In the genomic region with DNA sequence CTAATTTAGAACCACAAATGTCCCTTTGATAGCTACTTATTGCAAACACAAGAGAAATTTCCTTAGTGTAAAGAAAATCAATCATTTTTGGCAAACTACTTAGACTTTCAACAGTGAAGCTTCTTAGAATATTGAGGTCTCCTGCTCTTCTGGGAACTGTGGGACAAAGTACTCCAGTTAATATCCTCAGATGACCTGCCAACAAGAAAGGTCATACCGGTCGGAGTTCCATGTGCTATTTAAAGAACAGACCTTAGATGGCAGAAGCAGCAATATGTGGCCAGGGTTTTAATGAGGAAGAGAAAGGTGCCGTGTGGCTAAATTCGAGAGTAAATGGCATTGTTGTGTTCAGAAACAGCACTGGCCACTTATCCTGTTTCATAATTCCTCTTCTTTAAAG, we compare ENCODE assay signal across 1 cellular context.
TF ChIP-seq lines count a peak whose summit lies in the region.

No MANE protein-coding gene starts in this region.

TF ChIP-seq in K562, 482 proteins besides CTCF, POLR2A, EP300 and RAD21 (continued from another document and continues in another):
- TF ChIP-seq, protein P1, sequence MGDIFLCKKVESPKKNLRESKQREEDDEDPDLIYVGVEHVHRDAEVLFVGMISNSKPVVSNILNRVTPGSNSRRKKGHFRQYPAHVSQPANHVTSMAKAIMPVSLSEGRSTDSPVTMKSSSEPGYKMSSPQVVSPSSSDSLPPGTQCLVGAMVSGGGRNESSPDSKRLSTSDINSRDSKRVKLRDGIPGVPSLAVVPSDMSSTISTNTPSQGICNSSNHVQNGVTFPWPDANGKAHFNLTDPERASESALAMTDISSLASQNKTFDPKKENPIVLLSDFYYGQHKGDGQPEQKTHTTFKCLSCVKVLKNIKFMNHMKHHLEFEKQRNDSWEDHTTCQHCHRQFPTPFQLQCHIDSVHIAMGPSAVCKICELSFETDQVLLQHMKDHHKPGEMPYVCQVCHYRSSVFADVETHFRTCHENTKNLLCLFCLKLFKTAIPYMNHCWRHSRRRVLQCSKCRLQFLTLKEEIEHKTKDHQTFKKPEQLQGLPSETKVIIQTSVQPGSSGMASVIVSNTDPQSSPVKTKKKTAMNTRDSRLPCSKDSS (IDR thresholded peaks at IDR 0.05; ENCODE audit: low read depth, partially characterized antibody) = no peak
- TF ChIP-seq NR2C1 (IDR thresholded peaks at IDR 0.05) (peak; percentile 87), NR2C1 (tag; IDR thresholded peaks at IDR 0.05) (peak; percentile 92), PHB (CRISPR knock-in tag; IDR thresholded peaks at IDR 0.05) (no peak), HSF4 (CRISPR knock-in tag; IDR thresholded peaks at IDR 0.05; ENCODE audit: borderline replicate concordance) (no peak), PML (IDR thresholded peaks at IDR 0.05; ENCODE audit: low read length) (no peak), TCF7 (IDR thresholded peaks at IDR 0.05; ENCODE audit: borderline replicate concordance) (no peak), GABPB2 (CRISPR knock-in tag; conservative IDR thresholded peaks at IDR 0.05) (no peak), MYBL2 (IDR thresholded peaks at IDR 0.05; ENCODE audit: low read depth) (peak; percentile 83), MYBL2 (CRISPR knock-in tag; IDR thresholded peaks at IDR 0.05; ENCODE audit: borderline replicate concordance) (no peak), CSDE1 (IDR thresholded peaks at IDR 0.05) (no peak), EP400 (IDR thresholded peaks at IDR 0.05) (peak; percentile 36), ZNF830 (CRISPR knock-in tag; IDR thresholded peaks at IDR 0.05) (no peak), DNMT1 (IDR thresholded peaks at IDR 0.05) (no peak), EZH2 (IDR thresholded peaks at IDR 0.05; ENCODE audit: borderline replicate concordance, low read depth, low read length) (no peak), ZBTB17 (CRISPR knock-in tag; IDR thresholded peaks at IDR 0.05) (no peak), STAT5A (IDR thresholded peaks at IDR 0.05; ENCODE audit: borderline replicate concordance, low read length) (no peak; the same call in 1 of the 2 replicates), RHOXF2B (CRISPR knock-in tag; conservative IDR thresholded peaks at IDR 0.05) (no peak), FOXA1 (IDR thresholded peaks at IDR 0.05; ENCODE audit: borderline replicate concordance) (no peak), FUS (optimal IDR thresholded peaks at IDR 0.05; ENCODE audit: low read depth, low read length) (no peak), GATAD2A (IDR thresholded peaks at IDR 0.05) (0 out of 2 replicates have a peak, but pooled peaks have one; percentile 27), NCOR1 (IDR thresholded peaks at IDR 0.05) (peak; percentile 46; the same call in 1 of the 2 replicates), RNF2 (IDR thresholded peaks at IDR 0.05) (0 out of 2 replicates have a peak, but pooled peaks have one; percentile 39), ARID2 (IDR thresholded peaks at IDR 0.05) (no peak)
- TF ChIP-seq, protein P2, sequence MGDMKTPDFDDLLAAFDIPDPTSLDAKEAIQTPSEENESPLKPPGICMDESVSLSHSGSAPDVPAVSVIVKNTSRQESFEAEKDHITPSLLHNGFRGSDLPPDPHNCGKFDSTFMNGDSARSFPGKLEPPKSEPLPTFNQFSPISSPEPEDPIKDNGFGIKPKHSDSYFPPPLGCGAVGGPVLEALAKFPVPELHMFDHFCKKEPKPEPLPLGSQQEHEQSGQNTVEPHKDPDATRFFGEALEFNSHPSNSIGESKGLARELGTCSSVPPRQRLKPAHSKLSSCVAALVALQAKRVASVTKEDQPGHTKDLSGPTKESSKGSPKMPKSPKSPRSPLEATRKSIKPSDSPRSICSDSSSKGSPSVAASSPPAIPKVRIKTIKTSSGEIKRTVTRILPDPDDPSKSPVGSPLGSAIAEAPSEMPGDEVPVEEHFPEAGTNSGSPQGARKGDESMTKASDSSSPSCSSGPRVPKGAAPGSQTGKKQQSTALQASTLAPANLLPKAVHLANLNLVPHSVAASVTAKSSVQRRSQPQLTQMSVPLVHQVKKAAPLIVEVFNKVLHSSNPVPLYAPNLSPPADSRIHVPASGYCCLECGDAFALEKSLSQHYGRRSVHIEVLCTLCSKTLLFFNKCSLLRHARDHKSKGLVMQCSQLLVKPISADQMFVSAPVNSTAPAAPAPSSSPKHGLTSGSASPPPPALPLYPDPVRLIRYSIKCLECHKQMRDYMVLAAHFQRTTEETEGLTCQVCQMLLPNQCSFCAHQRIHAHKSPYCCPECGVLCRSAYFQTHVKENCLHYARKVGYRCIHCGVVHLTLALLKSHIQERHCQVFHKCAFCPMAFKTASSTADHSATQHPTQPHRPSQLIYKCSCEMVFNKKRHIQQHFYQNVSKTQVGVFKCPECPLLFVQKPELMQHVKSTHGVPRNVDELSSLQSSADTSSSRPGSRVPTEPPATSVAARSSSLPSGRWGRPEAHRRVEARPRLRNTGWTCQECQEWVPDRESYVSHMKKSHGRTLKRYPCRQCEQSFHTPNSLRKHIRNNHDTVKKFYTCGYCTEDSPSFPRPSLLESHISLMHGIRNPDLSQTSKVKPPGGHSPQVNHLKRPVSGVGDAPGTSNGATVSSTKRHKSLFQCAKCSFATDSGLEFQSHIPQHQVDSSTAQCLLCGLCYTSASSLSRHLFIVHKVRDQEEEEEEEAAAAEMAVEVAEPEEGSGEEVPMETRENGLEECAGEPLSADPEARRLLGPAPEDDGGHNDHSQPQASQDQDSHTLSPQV (IDR thresholded peaks at IDR 0.05) = peak; percentile 61
- TF ChIP-seq, protein P3, sequence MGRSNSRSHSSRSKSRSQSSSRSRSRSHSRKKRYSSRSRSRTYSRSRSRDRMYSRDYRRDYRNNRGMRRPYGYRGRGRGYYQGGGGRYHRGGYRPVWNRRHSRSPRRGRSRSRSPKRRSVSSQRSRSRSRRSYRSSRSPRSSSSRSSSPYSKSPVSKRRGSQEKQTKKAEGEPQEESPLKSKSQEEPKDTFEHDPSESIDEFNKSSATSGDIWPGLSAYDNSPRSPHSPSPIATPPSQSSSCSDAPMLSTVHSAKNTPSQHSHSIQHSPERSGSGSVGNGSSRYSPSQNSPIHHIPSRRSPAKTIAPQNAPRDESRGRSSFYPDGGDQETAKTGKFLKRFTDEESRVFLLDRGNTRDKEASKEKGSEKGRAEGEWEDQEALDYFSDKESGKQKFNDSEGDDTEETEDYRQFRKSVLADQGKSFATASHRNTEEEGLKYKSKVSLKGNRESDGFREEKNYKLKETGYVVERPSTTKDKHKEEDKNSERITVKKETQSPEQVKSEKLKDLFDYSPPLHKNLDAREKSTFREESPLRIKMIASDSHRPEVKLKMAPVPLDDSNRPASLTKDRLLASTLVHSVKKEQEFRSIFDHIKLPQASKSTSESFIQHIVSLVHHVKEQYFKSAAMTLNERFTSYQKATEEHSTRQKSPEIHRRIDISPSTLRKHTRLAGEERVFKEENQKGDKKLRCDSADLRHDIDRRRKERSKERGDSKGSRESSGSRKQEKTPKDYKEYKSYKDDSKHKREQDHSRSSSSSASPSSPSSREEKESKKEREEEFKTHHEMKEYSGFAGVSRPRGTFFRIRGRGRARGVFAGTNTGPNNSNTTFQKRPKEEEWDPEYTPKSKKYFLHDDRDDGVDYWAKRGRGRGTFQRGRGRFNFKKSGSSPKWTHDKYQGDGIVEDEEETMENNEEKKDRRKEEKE (IDR thresholded peaks at IDR 0.05; ENCODE audit: borderline replicate concordance in 1 of 2, control insufficient read depth in 1 of 2, low read depth in 2 of 2, low read length in 1 of 2) = no peak
- TF ChIP-seq, protein P4, sequence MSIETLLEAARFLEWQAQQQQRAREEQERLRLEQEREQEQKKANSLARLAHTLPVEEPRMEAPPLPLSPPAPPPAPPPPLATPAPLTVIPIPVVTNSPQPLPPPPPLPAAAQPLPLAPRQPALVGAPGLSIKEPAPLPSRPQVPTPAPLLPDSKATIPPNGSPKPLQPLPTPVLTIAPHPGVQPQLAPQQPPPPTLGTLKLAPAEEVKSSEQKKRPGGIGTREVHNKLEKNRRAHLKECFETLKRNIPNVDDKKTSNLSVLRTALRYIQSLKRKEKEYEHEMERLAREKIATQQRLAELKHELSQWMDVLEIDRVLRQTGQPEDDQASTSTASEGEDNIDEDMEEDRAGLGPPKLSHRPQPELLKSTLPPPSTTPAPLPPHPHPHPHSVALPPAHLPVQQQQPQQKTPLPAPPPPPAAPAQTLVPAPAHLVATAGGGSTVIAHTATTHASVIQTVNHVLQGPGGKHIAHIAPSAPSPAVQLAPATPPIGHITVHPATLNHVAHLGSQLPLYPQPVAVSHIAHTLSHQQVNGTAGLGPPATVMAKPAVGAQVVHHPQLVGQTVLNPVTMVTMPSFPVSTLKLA (conservative IDR thresholded peaks at IDR 0.05) = peak; percentile 22 to 44; a peak in 2 of 4 replicates
- TF ChIP-seq, protein P5, sequence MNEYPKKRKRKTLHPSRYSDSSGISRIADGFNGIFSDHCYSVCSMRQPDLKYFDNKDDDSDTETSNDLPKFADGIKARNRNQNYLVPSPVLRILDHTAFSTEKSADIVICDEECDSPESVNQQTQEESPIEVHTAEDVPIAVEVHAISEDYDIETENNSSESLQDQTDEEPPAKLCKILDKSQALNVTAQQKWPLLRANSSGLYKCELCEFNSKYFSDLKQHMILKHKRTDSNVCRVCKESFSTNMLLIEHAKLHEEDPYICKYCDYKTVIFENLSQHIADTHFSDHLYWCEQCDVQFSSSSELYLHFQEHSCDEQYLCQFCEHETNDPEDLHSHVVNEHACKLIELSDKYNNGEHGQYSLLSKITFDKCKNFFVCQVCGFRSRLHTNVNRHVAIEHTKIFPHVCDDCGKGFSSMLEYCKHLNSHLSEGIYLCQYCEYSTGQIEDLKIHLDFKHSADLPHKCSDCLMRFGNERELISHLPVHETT (CRISPR knock-in tag; conservative IDR thresholded peaks at IDR 0.05 in 1 of 2, IDR thresholded peaks at IDR 0.05 in 1 of 2) = 0 out of 4 replicates have a peak, but pooled peaks of 1 of the 2 experiments have one; percentile 16
- TF ChIP-seq, protein P6, sequence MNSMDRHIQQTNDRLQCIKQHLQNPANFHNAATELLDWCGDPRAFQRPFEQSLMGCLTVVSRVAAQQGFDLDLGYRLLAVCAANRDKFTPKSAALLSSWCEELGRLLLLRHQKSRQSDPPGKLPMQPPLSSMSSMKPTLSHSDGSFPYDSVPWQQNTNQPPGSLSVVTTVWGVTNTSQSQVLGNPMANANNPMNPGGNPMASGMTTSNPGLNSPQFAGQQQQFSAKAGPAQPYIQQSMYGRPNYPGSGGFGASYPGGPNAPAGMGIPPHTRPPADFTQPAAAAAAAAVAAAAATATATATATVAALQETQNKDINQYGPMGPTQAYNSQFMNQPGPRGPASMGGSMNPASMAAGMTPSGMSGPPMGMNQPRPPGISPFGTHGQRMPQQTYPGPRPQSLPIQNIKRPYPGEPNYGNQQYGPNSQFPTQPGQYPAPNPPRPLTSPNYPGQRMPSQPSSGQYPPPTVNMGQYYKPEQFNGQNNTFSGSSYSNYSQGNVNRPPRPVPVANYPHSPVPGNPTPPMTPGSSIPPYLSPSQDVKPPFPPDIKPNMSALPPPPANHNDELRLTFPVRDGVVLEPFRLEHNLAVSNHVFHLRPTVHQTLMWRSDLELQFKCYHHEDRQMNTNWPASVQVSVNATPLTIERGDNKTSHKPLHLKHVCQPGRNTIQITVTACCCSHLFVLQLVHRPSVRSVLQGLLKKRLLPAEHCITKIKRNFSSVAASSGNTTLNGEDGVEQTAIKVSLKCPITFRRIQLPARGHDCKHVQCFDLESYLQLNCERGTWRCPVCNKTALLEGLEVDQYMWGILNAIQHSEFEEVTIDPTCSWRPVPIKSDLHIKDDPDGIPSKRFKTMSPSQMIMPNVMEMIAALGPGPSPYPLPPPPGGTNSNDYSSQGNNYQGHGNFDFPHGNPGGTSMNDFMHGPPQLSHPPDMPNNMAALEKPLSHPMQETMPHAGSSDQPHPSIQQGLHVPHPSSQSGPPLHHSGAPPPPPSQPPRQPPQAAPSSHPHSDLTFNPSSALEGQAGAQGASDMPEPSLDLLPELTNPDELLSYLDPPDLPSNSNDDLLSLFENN (IDR thresholded peaks at IDR 0.05; ENCODE audit: low read depth in 2 of 2, low read length in 2 of 2) = no peak
- TF ChIP-seq, protein P7, sequence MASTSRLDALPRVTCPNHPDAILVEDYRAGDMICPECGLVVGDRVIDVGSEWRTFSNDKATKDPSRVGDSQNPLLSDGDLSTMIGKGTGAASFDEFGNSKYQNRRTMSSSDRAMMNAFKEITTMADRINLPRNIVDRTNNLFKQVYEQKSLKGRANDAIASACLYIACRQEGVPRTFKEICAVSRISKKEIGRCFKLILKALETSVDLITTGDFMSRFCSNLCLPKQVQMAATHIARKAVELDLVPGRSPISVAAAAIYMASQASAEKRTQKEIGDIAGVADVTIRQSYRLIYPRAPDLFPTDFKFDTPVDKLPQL (IDR thresholded peaks at IDR 0.05; ENCODE audit: extremely low read depth, insufficient read length) = no peak
- TF ChIP-seq, protein P8, sequence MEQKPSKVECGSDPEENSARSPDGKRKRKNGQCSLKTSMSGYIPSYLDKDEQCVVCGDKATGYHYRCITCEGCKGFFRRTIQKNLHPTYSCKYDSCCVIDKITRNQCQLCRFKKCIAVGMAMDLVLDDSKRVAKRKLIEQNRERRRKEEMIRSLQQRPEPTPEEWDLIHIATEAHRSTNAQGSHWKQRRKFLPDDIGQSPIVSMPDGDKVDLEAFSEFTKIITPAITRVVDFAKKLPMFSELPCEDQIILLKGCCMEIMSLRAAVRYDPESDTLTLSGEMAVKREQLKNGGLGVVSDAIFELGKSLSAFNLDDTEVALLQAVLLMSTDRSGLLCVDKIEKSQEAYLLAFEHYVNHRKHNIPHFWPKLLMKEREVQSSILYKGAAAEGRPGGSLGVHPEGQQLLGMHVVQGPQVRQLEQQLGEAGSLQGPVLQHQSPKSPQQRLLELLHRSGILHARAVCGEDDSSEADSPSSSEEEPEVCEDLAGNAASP (IDR thresholded peaks at IDR 0.05) = peak; percentile 61; the same call in 1 of the 2 replicates
- TF ChIP-seq, protein P9, sequence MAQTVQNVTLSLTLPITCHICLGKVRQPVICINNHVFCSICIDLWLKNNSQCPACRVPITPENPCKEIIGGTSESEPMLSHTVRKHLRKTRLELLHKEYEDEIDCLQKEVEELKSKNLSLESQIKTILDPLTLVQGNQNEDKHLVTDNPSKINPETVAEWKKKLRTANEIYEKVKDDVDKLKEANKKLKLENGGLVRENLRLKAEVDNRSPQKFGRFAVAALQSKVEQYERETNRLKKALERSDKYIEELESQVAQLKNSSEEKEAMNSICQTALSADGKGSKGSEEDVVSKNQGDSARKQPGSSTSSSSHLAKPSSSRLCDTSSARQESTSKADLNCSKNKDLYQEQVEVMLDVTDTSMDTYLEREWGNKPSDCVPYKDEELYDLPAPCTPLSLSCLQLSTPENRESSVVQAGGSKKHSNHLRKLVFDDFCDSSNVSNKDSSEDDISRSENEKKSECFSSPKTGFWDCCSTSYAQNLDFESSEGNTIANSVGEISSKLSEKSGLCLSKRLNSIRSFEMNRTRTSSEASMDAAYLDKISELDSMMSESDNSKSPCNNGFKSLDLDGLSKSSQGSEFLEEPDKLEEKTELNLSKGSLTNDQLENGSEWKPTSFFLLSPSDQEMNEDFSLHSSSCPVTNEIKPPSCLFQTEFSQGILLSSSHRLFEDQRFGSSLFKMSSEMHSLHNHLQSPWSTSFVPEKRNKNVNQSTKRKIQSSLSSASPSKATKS (CRISPR knock-in tag; IDR thresholded peaks at IDR 0.05) = no peak
- TF ChIP-seq, protein P10, sequence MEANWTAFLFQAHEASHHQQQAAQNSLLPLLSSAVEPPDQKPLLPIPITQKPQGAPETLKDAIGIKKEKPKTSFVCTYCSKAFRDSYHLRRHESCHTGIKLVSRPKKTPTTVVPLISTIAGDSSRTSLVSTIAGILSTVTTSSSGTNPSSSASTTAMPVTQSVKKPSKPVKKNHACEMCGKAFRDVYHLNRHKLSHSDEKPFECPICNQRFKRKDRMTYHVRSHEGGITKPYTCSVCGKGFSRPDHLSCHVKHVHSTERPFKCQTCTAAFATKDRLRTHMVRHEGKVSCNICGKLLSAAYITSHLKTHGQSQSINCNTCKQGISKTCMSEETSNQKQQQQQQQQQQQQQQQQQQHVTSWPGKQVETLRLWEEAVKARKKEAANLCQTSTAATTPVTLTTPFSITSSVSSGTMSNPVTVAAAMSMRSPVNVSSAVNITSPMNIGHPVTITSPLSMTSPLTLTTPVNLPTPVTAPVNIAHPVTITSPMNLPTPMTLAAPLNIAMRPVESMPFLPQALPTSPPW (CRISPR knock-in tag; IDR thresholded peaks at IDR 0.05) = 0 out of 2 replicates have a peak, but pooled peaks have one; percentile 3
